ENCODE assay signal across 16 cellular contexts in genomic region chr16:77299395-77299794, GRCh38.
DNase-seq lines count a peak whose midpoint lies in the region; ATAC-seq and TF ChIP-seq lines count a peak whose summit lies in the region.
"Had no signal": no experiment of that assay in that cellular context is flagged by ENCODE, and none has a peak within 500 bp of the region (broad histone marks: within the 10 kb centered on the region; RNA-seq: fewer than 3 reads in every experiment).

No MANE protein-coding gene starts in this region.

- peak overlapping the region; percentile 21 for H3K27ac ChIP-seq in OCI-LY7 (ENCODE audit: low read depth, low read length, poor library complexity, severe bottlenecking)
- peak overlapping the region; percentile 85 for H3K27ac ChIP-seq in osteoblast (ENCODE audit: low read depth, low read length)
- H3K27ac ChIP-seq: heart right ventricle, testis had no signal

- no peaks in the 10 kb centered on the region for H3K36me3 ChIP-seq in OCI-LY7 (ENCODE audit: insufficient read depth, low read length)
- no peaks in the 10 kb centered on the region for H3K36me3 ChIP-seq in osteoblast (ENCODE audit: insufficient read depth, low read length)
- H3K36me3 ChIP-seq: heart right ventricle had no signal

- peak overlapping the region; percentile 48 for H3K4me2 ChIP-seq in OCI-LY7 (ENCODE audit: low read length)
- no peak overlapping the region for H3K4me2 ChIP-seq in osteoblast (ENCODE audit: insufficient read depth, low read length)

- CTCF ChIA-PET in OCI-LY7 (lab: Charles Lee; ENCODE audit: unreplicated experiment): no interaction called here
- CTCF ChIA-PET in activated naive CD4-positive, alpha-beta T cell treated with anti-CD3 and anti-CD28 coated beads, Interleukin-2, amount 10 ng/mL, durations not matched to agents 7 days and 5 days (lab: Charles Lee): no interaction called here
- CTCF ChIA-PET in activated naive CD4-positive, alpha-beta T cell treated with anti-CD3 and anti-CD28 coated beads for 36 hours (lab: Charles Lee): no interaction called here

- H3K36me3 Mint-ChIP-seq in activated naive CD4-positive, alpha-beta T cell treated with anti-CD3 and anti-CD28 coated beads, Interleukin-2, amount 10 ng/mL, durations not matched to agents 7 days and 5 days: no peaks in the 10 kb centered on the region
- H3K36me3 Mint-ChIP-seq in activated naive CD4-positive, alpha-beta T cell treated with anti-CD3 and anti-CD28 coated beads for 36 hours (ENCODE audit: low read depth): no peaks in the 10 kb centered on the region
- H3K36me3 Mint-ChIP-seq: CD8-positive, alpha-beta memory T cell had no signal

- H4K20me1 ChIP-seq in OCI-LY7 (ENCODE audit: insufficient read depth, low read length): no peaks in the 10 kb centered on the region
- no peaks in the 10 kb centered on the region for H4K20me1 ChIP-seq in osteoblast (ENCODE audit: insufficient read depth, low read length)

- no peak overlapping the region for H2AFZ ChIP-seq in OCI-LY7 (ENCODE audit: low read length)
- H2AFZ ChIP-seq in osteoblast (ENCODE audit: low read length): no peak overlapping the region

- H3K4me3 ChIP-seq in OCI-LY7 (ENCODE audit: low read depth, low read length, poor library complexity, severe bottlenecking) (no peak overlapping the region), osteoblast (ENCODE audit: insufficient read depth, low read length) (no peak overlapping the region)
- H3K4me3 ChIP-seq: heart right ventricle, smooth muscle cell, testis had no signal

- H3K27me3 ChIP-seq in osteoblast (ENCODE audit: insufficient read depth, low read length): no peaks in the 10 kb centered on the region
- H3K27me3 ChIP-seq: testis had no signal

- peaks cover 22% of the 10 kb centered on the region for H3K4me1 ChIP-seq in OCI-LY7 (ENCODE audit: insufficient read depth, low read length, poor library complexity, severe bottlenecking)
- H3K4me1 ChIP-seq in osteoblast (ENCODE audit: insufficient read depth, low read length): peaks cover 28% of the 10 kb centered on the region
- H3K4me1 ChIP-seq: heart right ventricle, testis had no signal

- no peaks in the 10 kb centered on the region for H3K79me2 ChIP-seq in OCI-LY7 (ENCODE audit: insufficient read depth, low read depth, low read length)
- no peaks in the 10 kb centered on the region for H3K79me2 ChIP-seq in osteoblast (ENCODE audit: insufficient read depth, low read length)

- DNase-seq in OCI-LY7 (ENCODE audit: low spot score): peak; percentile 72
- no peak for DNase-seq in osteoblast (ENCODE audit: insufficient read length, low spot score, missing footprints)
- DNase-seq in activated naive CD4-positive, alpha-beta T cell treated with anti-CD3 and anti-CD28 coated beads, Interleukin-2, amount 10 ng/mL, durations not matched to agents 7 days and 5 days: no peak
- no peak for DNase-seq in activated naive CD4-positive, alpha-beta T cell treated with anti-CD3 and anti-CD28 coated beads for 36 hours
- DNase-seq in posterior cingulate gyrus: no peak
- DNase-seq: activated CD8-positive, alpha-beta T cell treated with anti-CD3 and anti-CD28 coated beads for 36 hours; activated gamma-delta T cell treated with Interleukin-2 at 50 U/mL for 16 hours; CD8-positive, alpha-beta memory T cell; central memory CD4-positive, alpha-beta T cell; heart right ventricle; testis had no signal

- no peaks in the 10 kb centered on the region for H3K4me1 Mint-ChIP-seq in activated naive CD4-positive, alpha-beta T cell treated with anti-CD3 and anti-CD28 coated beads, Interleukin-2, amount 10 ng/mL, durations not matched to agents 7 days and 5 days
- no peaks in the 10 kb centered on the region for H3K4me1 Mint-ChIP-seq in activated naive CD4-positive, alpha-beta T cell treated with anti-CD3 and anti-CD28 coated beads for 36 hours (ENCODE audit: low read depth)
- H3K4me1 Mint-ChIP-seq: CD8-positive, alpha-beta memory T cell had no signal

- H3K27me3 Mint-ChIP-seq in activated naive CD4-positive, alpha-beta T cell treated with anti-CD3 and anti-CD28 coated beads, Interleukin-2, amount 10 ng/mL, durations not matched to agents 7 days and 5 days: no peaks in the 10 kb centered on the region
- H3K27me3 Mint-ChIP-seq in activated naive CD4-positive, alpha-beta T cell treated with anti-CD3 and anti-CD28 coated beads for 36 hours (ENCODE audit: low read depth): peaks cover 11% of the 10 kb centered on the region

- POLR2A ChIA-PET in OCI-LY7 (lab: Charles Lee): interaction anchor here (1.3 to 1.6 kb wide), 2 partner anchors 10 to 22 kb away, joined by 3 to 9 read pairs; no protein-coding TSS in a partner anchor

- no peak overlapping the region for H3K4me3 Mint-ChIP-seq in activated naive CD4-positive, alpha-beta T cell treated with anti-CD3 and anti-CD28 coated beads, Interleukin-2, amount 10 ng/mL, durations not matched to agents 7 days and 5 days
- no peak overlapping the region for H3K4me3 Mint-ChIP-seq in activated naive CD4-positive, alpha-beta T cell treated with anti-CD3 and anti-CD28 coated beads for 36 hours
- H3K4me3 Mint-ChIP-seq: activated CD8-positive, alpha-beta T cell treated with anti-CD3 and anti-CD28 coated beads for 36 hours; CD8-positive, alpha-beta memory T cell had no signal

- intact Hi-C loops in OCI-LY7 (cut with micrococcal nuclease; ENCODE audit: unreplicated experiment): no loop called here
- intact Hi-C loops in activated naive CD4-positive, alpha-beta T cell treated with anti-CD3 and anti-CD28 coated beads for 36 hours (cut with micrococcal nuclease): no loop called here
- intact Hi-C loops in posterior cingulate gyrus (cut with DNase I): no loop called here

- peak; percentile 90 for ATAC-seq in GM18868 (IDR thresholded peaks at IDR 0.05; ENCODE audit: unreplicated experiment)
- ATAC-seq in HG02759 (IDR thresholded peaks at IDR 0.05; ENCODE audit: unreplicated experiment): peak; percentile 79
- ATAC-seq in HG03342 (IDR thresholded peaks at IDR 0.05; ENCODE audit: unreplicated experiment): no peak
- ATAC-seq: activated CD8-positive, alpha-beta T cell treated with anti-CD3 and anti-CD28 coated beads for 36 hours; heart right ventricle; Right ventricle myocardium inferior had no signal

- TF ChIP-seq CTCF in OCI-LY7 (conservative IDR thresholded peaks at IDR 0.05; ENCODE audit: low read length): no peak
- no peak for TF ChIP-seq CTCF in osteoblast (IDR thresholded peaks at IDR 0.05; ENCODE audit: extremely low read depth, low read depth, low read length)

- H3K9me3 Mint-ChIP-seq in activated naive CD4-positive, alpha-beta T cell treated with anti-CD3 and anti-CD28 coated beads, Interleukin-2, amount 10 ng/mL, durations not matched to agents 7 days and 5 days: no peaks in the 10 kb centered on the region
- H3K9me3 Mint-ChIP-seq in activated naive CD4-positive, alpha-beta T cell treated with anti-CD3 and anti-CD28 coated beads for 36 hours: no peaks in the 10 kb centered on the region
- H3K9me3 Mint-ChIP-seq: activated CD8-positive, alpha-beta T cell treated with anti-CD3 and anti-CD28 coated beads for 36 hours; CD8-positive, alpha-beta memory T cell had no signal

- H3K9me2 ChIP-seq in OCI-LY7 (ENCODE audit: insufficient read depth, low read length): no peaks in the 10 kb centered on the region

- no TSS peak for BruUV-seq in OCI-LY7 (replicated peaks; lab: Mats Ljungman, UMichigan)

- H3K27ac Mint-ChIP-seq in activated naive CD4-positive, alpha-beta T cell treated with anti-CD3 and anti-CD28 coated beads, Interleukin-2, amount 10 ng/mL, durations not matched to agents 7 days and 5 days: no peak overlapping the region
- H3K27ac Mint-ChIP-seq in activated naive CD4-positive, alpha-beta T cell treated with anti-CD3 and anti-CD28 coated beads for 36 hours: no peak overlapping the region
- H3K27ac Mint-ChIP-seq: activated CD8-positive, alpha-beta T cell treated with anti-CD3 and anti-CD28 coated beads for 36 hours; CD8-positive, alpha-beta memory T cell had no signal

- no peaks in the 10 kb centered on the region for H3K9me3 ChIP-seq in OCI-LY7 (ENCODE audit: low read length)
- no peaks in the 10 kb centered on the region for H3K9me3 ChIP-seq in osteoblast (ENCODE audit: low read depth, low read length)
- H3K9me3 ChIP-seq: heart right ventricle, testis had no signal
